ENCODE assay signal across 24 cellular contexts in the genomic region with DNA sequence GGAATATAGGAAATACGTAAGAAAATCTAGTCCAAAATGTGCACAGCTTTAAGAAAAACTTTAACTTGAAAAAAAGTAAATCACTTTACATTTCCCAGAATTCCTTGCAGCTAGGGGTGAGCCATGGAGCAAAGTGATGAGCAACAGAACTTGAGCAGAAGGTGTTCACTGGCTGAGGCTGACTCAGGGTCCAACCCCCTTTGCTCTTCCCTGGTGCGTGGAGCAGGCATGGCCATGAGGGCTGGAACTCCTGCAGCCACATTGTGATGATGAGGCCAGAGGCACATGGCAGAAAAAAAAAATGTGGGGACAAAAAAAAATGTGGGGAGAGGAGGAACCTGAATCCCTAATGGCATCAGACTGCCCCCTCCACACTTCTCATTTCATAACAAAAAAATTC.
"Had no signal": no experiment of that assay in that cellular context is flagged by ENCODE, and none has a peak within 500 bp of the region (broad histone marks: within the 10 kb centered on the region; RNA-seq: fewer than 3 reads in every experiment).

No MANE protein-coding gene starts in this region.

- ATAC-seq: activated CD4-positive, alpha-beta T cell treated with anti-CD3 and anti-CD28 coated beads for 36 hours; activated CD8-positive, alpha-beta T cell treated with anti-CD3 and anti-CD28 coated beads for 36 hours; T-helper 17 cell had no signal

- H3K27me3 Mint-ChIP-seq: activated CD4-positive, alpha-beta T cell treated with anti-CD3 and anti-CD28 coated beads for 36 hours; activated CD8-positive, alpha-beta T cell treated with anti-CD3 and anti-CD28 coated beads for 36 hours; activated naive CD8-positive, alpha-beta T cell treated with anti-CD3 and anti-CD28 coated beads, Interleukin-2, amount 10 ng/mL, durations not matched to agents 7 days and 5 days; central memory CD8-positive, alpha-beta T cell; T-helper 17 cell had no signal

- H3K9me3 ChIP-seq: adrenal gland, Peyer's patch had no signal

- H3K27ac ChIP-seq: Peyer's patch, VCaP had no signal

- H3K4me1 ChIP-seq: adrenal gland had no signal

- H3K4me3 ChIP-seq: adrenal gland, Peyer's patch had no signal

- DNase-seq: activated CD4-positive, alpha-beta T cell treated with anti-CD3 and anti-CD28 coated beads for 36 hours; activated CD4-positive, CD25-positive, alpha-beta regulatory T cell; activated CD8-positive, alpha-beta memory T cell treated with anti-CD3 and anti-CD28 coated beads, Interleukin-2, amount 50 U/mL, for 48 hours; activated CD8-positive, alpha-beta T cell treated with anti-CD3 and anti-CD28 coated beads for 36 hours; activated gamma-delta T cell treated with Interleukin-2 at 50 U/mL for 16 hours; activated naive CD4-positive, alpha-beta T cell treated with anti-CD3 and anti-CD28 coated beads, Interleukin-2, amount 50 U/mL, for 16 hours; activated naive CD8-positive, alpha-beta T cell treated with anti-CD3 and anti-CD28 coated beads, Interleukin-2, amount 10 ng/mL, durations not matched to agents 7 days and 5 days; activated T-cell treated with anti-CD3 and anti-CD28 coated beads, Interleukin-2, amount 50 U/mL, for 48 hours; adrenal gland; aorta; Karpas-422; NCI-H1105 treated with DMSO at 0.1 percent for 48 hours; NCI-H1436 treated with DMSO at 0.1 percent for 48 hours; NCI-H187 treated with DMSO at 0.1 percent for 48 hours; NCI-H2081 treated with DMSO at 0.1 percent for 48 hours; NCI-H446; NCI-H524; Peyer's patch; SHP77 treated with DMSO at 0.1 percent for 48 hours; T-helper 17 cell; T1000 had no signal

- H3K27ac Mint-ChIP-seq: activated CD4-positive, alpha-beta T cell treated with anti-CD3 and anti-CD28 coated beads for 36 hours; activated CD8-positive, alpha-beta T cell treated with anti-CD3 and anti-CD28 coated beads for 36 hours; activated naive CD8-positive, alpha-beta T cell treated with anti-CD3 and anti-CD28 coated beads, Interleukin-2, amount 10 ng/mL, durations not matched to agents 7 days and 5 days; activated T-helper 2 cell treated with anti-CD3 and anti-CD28 coated beads, Interferon-gamma antibody, Interleukin-2, Interleukin-4, amounts not matched to agents 10 μg/mL and 5 μg/mL and 100 μg/mL, durations not matched to agents 14 hours and 24 hours and 36 hours had no signal

- H3K36me3 ChIP-seq: adrenal gland had no signal

- H3K4me3 Mint-ChIP-seq: activated CD4-positive, alpha-beta T cell treated with anti-CD3 and anti-CD28 coated beads for 36 hours; activated CD8-positive, alpha-beta T cell treated with anti-CD3 and anti-CD28 coated beads for 36 hours; activated naive CD8-positive, alpha-beta T cell treated with anti-CD3 and anti-CD28 coated beads, Interleukin-2, amount 10 ng/mL, durations not matched to agents 7 days and 5 days; central memory CD8-positive, alpha-beta T cell; T-helper 17 cell had no signal

- H3K9me3 Mint-ChIP-seq: activated CD8-positive, alpha-beta T cell treated with anti-CD3 and anti-CD28 coated beads for 36 hours; activated naive CD8-positive, alpha-beta T cell treated with anti-CD3 and anti-CD28 coated beads, Interleukin-2, amount 10 ng/mL, durations not matched to agents 7 days and 5 days; activated T-helper 2 cell treated with anti-CD3 and anti-CD28 coated beads, Interferon-gamma antibody, Interleukin-2, Interleukin-4, amounts not matched to agents 10 μg/mL and 5 μg/mL and 100 μg/mL, durations not matched to agents 14 hours and 24 hours and 36 hours; central memory CD8-positive, alpha-beta T cell had no signal
